Comparison of ENCODE assay signal across 26 cellular contexts in the genomic region with DNA sequence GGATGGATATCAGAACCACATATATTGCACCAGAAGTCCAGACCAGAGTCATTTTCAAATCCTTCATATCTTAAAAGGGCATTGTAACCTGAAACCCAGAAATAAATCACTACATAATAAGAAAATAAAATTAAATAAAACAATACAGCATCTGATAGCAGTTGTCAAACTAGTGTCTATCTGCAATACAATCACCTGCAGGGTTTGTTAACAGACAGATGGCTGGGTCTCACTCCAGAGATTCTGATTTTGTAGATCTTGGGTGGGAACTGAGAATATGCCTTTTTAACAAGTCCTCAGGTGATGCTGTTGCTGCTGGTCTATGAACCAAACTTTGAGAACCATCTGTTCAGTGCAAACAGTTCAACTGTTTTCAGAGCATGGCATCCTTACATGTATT.
"Had no signal": no experiment of that assay in that cellular context is flagged by ENCODE, and none has a peak within 500 bp of the region (broad histone marks: within the 10 kb centered on the region; RNA-seq: fewer than 3 reads in every experiment).

No MANE protein-coding gene starts in this region.

- ATAC-seq: effector memory CD8-positive, alpha-beta T cell; esophagus mucosa; gastrocnemius medialis; heart right ventricle; left cardiac atrium; left lung; left ventricle myocardium superior; lower lobe of right lung; mucosa of descending colon; naive thymus-derived CD8-positive, alpha-beta T cell had no signal

- DNase-seq: colonic mucosa; cortex of kidney; effector CD8-positive, alpha-beta T cell; effector memory CD8-positive, alpha-beta T cell; endodermal cell; erythroblast; esophagus squamous epithelium; foreskin fibroblast; foreskin melanocyte; gastrocnemius medialis; glutamatergic neuron; head of caudate nucleus; heart right ventricle; hippocampal formation; left cardiac atrium; left lung; left ventricle myocardium superior; lower lobe of right lung; mucosa of descending colon; naive B cell; naive thymus-derived CD8-positive, alpha-beta T cell had no signal

- FAIRE-seq: endometrium, islet of Langerhans, keratinocyte had no signal

- H3K27ac ChIP-seq: colonic mucosa, epithelial cell of prostate, esophagus squamous epithelium, gastrocnemius medialis, heart right ventricle, left lung, lower lobe of right lung had no signal
